Comparison of ENCODE assay signal across 8 cellular contexts in genomic region chr7:36152756-36153570, GRCh38. TPM values are rescaled to one million over a fixed set of nuclear protein-coding genes. Genes with fewer than 3 reads are reported as not detected.
DNase-seq lines count a peak whose midpoint lies in the region; ATAC-seq and FAIRE-seq lines count a peak whose summit lies in the region.

EEPD1 (plus strand) TSS chr7:36153254; CDS start chr7:36154325, 1,071 bp downstream.

- H3K27me3 Mint-ChIP-seq in activated CD4-positive, alpha-beta T cell treated with anti-CD3 and anti-CD28 coated beads for 36 hours: no peaks in the 10 kb centered on the region

- H3K4me3 Mint-ChIP-seq in activated CD4-positive, alpha-beta T cell treated with anti-CD3 and anti-CD28 coated beads for 36 hours: peak within 1 kb of the TSS; percentile 71

- intact Hi-C loops in activated CD4-positive, alpha-beta T cell treated with anti-CD3 and anti-CD28 coated beads for 36 hours (cut with DNase I, micrococcal nuclease): loop anchor here (1.0 to 2.0 kb wide), 9 partner anchors 38 to 458 kb away; partner anchors contain the start of genes SEPTIN7 (in 2 of the 2), ANLN (in 1 of the 2) and HERPUD2 (in 1 of the 2)

- DNase-seq in Ammon's horn (ENCODE audit: low spot score) (peak; percentile 100), GM19239 (ENCODE audit: insufficient read length, low spot score) (peak; percentile 88), NCI-H510A treated with DMSO at 0.1 percent for 48 hours (lab: John Stamatoyannopoulos, UW) (peak; percentile 94), kidney glomerular epithelial cell (lab: John Stamatoyannopoulos, UW) (peak; percentile 96)
- peak; percentile 100 for DNase-seq in activated CD4-positive, alpha-beta T cell treated with anti-CD3 and anti-CD28 coated beads for 36 hours
- DNase-seq in stimulated activated CD4-positive, alpha-beta T cell treated with anti-CD3 and anti-CD28 coated beads, Interleukin-15, amount 100 ng/mL, for 48 hours (ENCODE audit: low read depth in 2 of 2): peak; percentile 99

- peak; percentile 98 for FAIRE-seq in GM19239 (lab: Jason Lieb, UNC)

- CTCF ChIA-PET in activated CD4-positive, alpha-beta T cell treated with anti-CD3 and anti-CD28 coated beads for 36 hours (lab: Charles Lee): no interaction called here

- peak; percentile 96 for ATAC-seq in HG03442 (IDR thresholded peaks at IDR 0.05; ENCODE audit: unreplicated experiment)
- ATAC-seq in activated CD4-positive, alpha-beta T cell treated with anti-CD3 and anti-CD28 coated beads for 36 hours: peak; percentile 98

- H3K9me3 Mint-ChIP-seq in activated CD4-positive, alpha-beta T cell treated with anti-CD3 and anti-CD28 coated beads for 36 hours (ENCODE audit: low read depth): no peaks in the 10 kb centered on the region

- peak within 1 kb of the TSS; percentile 86 for H3K27ac ChIP-seq in cingulate gyrus (ENCODE audit: low read depth, low read length)

- POLR2A ChIA-PET in activated CD4-positive, alpha-beta T cell treated with anti-CD3 and anti-CD28 coated beads for 36 hours (lab: Charles Lee): no interaction called here

- H3K36me3 Mint-ChIP-seq in activated CD4-positive, alpha-beta T cell treated with anti-CD3 and anti-CD28 coated beads for 36 hours (ENCODE audit: low read depth): no peaks in the 10 kb centered on the region

- H3K4me1 Mint-ChIP-seq in activated CD4-positive, alpha-beta T cell treated with anti-CD3 and anti-CD28 coated beads for 36 hours: peaks cover 29% of the 10 kb centered on the region

- peak within 1 kb of the TSS; percentile 43 for H3K27ac Mint-ChIP-seq in activated CD4-positive, alpha-beta T cell treated with anti-CD3 and anti-CD28 coated beads for 36 hours

RNA-seq across cellular contexts. Expression of gene EEPD1, which starts in this region (rescaled TPM):
- total RNA-seq in activated CD4-positive, alpha-beta T cell treated with anti-CD3 and anti-CD28 coated beads for 36 hours: 1 to 10 TPM; 1.3 TPM

Comparison
In these comparisons a context has a peak if more than half of its experiments do, and no peak if none do; other contexts are left out.
1. Peak in every context shown above with its lines: DNase-seq, ATAC-seq and H3K27ac ChIP-seq.